ENCODE assay signal across 23 cellular contexts in the genomic region with DNA sequence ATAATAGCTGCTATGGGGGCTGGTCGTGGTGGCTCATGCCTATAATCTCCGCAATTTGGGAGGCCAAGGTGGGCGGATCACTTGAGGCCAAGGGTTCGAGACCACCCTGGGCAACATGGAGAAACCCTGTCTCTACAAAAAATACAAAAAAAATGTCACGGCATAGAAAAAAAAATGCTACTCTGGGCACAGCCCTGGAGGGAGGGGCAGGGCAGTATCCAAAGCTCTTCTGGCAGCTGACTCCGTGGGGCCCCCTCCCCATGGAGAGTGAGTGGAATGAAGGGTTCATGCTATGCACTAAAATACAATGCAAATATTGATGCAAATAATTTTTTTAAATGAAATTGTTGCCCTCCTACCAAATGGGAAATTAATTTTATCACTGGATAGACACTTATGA.
A peak's percentile ranks its signal among the peaks of the same experiment; 100 is the strongest.
DNase-seq lines count a peak whose midpoint lies in the region; ATAC-seq and TF ChIP-seq lines count a peak whose summit lies in the region.
"Had no signal": no experiment of that assay in that cellular context is flagged by ENCODE, and none has a peak within 500 bp of the region (broad histone marks: within the 10 kb centered on the region; RNA-seq: fewer than 3 reads in every experiment).

No MANE protein-coding gene starts in this region.

- H3K27ac Mint-ChIP-seq in natural killer cell (no peak overlapping the region), naive B cell (no peak overlapping the region)
- no peak overlapping the region for H3K27ac Mint-ChIP-seq in natural killer cell treated with Interleukin-12 subunit alpha and Interleukin-12 subunit beta and Interleukin-15 and Interleukin-18, amount 100 ng/mL, for 72 hours
- no peak overlapping the region for H3K27ac Mint-ChIP-seq in activated CD8-positive, alpha-beta T cell treated with anti-CD3 and anti-CD28 coated beads for 36 hours
- H3K27ac Mint-ChIP-seq: activated T-helper 2 cell treated with anti-CD3 and anti-CD28 coated beads, Interferon-gamma antibody, Interleukin-2, Interleukin-4, amounts not matched to agents 10 μg/mL and 5 μg/mL and 100 μg/mL, durations not matched to agents 14 hours and 24 hours and 36 hours; T-helper 1 cell treated with Interleukin-12 subunit alpha and Interleukin-12 subunit beta and Interleukin-4 antibody, amounts not matched to agents 30 μg/mL and 1 μg/mL, for 36 hours had no signal

- TF ChIP-seq CTCF in natural killer cell (IDR thresholded peaks at IDR 0.05): no peak
- TF ChIP-seq CTCF in activated CD8-positive, alpha-beta T cell treated with anti-CD3 and anti-CD28 coated beads for 36 hours (IDR thresholded peaks at IDR 0.05): no peak

- H3K9me3 Mint-ChIP-seq in natural killer cell (no peaks in the 10 kb centered on the region), naive B cell (peaks cover 0 to 12% (median 9%) of the 10 kb centered on the region in 7 donors)
- no peaks in the 10 kb centered on the region for H3K9me3 Mint-ChIP-seq in natural killer cell treated with Interleukin-12 subunit alpha and Interleukin-12 subunit beta and Interleukin-15 and Interleukin-18, amount 100 ng/mL, for 72 hours
- no peaks in the 10 kb centered on the region for H3K9me3 Mint-ChIP-seq in activated CD8-positive, alpha-beta T cell treated with anti-CD3 and anti-CD28 coated beads for 36 hours
- H3K9me3 Mint-ChIP-seq: activated T-helper 2 cell treated with anti-CD3 and anti-CD28 coated beads, Interferon-gamma antibody, Interleukin-2, Interleukin-4, amounts not matched to agents 10 μg/mL and 5 μg/mL and 100 μg/mL, durations not matched to agents 14 hours and 24 hours and 36 hours had no signal

- DNase-seq in natural killer cell (no peak), naive B cell (no peak), NCI-H2171 (lab: John Stamatoyannopoulos, UW) (no peak), COLO668 (lab: John Stamatoyannopoulos, UW; ENCODE audit: unreplicated experiment) (no peak)
- no peak for DNase-seq in natural killer cell treated with Interleukin-12 subunit alpha and Interleukin-12 subunit beta and Interleukin-15 and Interleukin-18, amount 100 ng/mL, for 72 hours (ENCODE audit: low spot score)
- DNase-seq in activated CD8-positive, alpha-beta T cell treated with anti-CD3 and anti-CD28 coated beads for 36 hours: no peak
- DNase-seq: activated CD4-positive, alpha-beta T cell treated with anti-CD3 and anti-CD28 coated beads for 4 hours; brain microvascular endothelial cell; effector CD8-positive, alpha-beta T cell; erythroblast; KG1; kidney glomerular epithelial cell; MM.1S; NCI-H1417 treated with DMSO at 0.1 percent for 48 hours; NCI-H2107; ovary; SIG-M5; stimulated activated CD4-positive, alpha-beta T cell treated with anti-CD3 and anti-CD28 coated beads, Interleukin-4, amount 100 ng/mL, for 1 hour; stimulated activated naive B cell treated with anti-CD40 and anti-IgM and Interleukin-4, amounts not matched to agents 10 μg/mL and 1 μg/mL and 100 μg/mL, for 72 hours had no signal

- H3K27me3 Mint-ChIP-seq in natural killer cell (ENCODE audit: low read depth in 2 of 2) (peaks cover 0 to 8% of the 10 kb centered on the region in 2 donors), naive B cell (no peaks in the 10 kb centered on the region)
- H3K27me3 Mint-ChIP-seq in natural killer cell treated with Interleukin-12 subunit alpha and Interleukin-12 subunit beta and Interleukin-15 and Interleukin-18, amount 100 ng/mL, for 72 hours: peaks cover 6 to 12% of the 10 kb centered on the region in 2 donors
- H3K27me3 Mint-ChIP-seq in activated CD8-positive, alpha-beta T cell treated with anti-CD3 and anti-CD28 coated beads for 36 hours: peaks cover 18% of the 10 kb centered on the region

- POLR2A ChIA-PET in activated CD8-positive, alpha-beta T cell treated with anti-CD3 and anti-CD28 coated beads for 36 hours (lab: Charles Lee): no interaction called here

- H3K4me3 Mint-ChIP-seq in natural killer cell: peak overlapping the region; percentile 89
- no peak overlapping the region for H3K4me3 Mint-ChIP-seq in natural killer cell treated with Interleukin-12 subunit alpha and Interleukin-12 subunit beta and Interleukin-15 and Interleukin-18, amount 100 ng/mL, for 72 hours
- H3K4me3 Mint-ChIP-seq in activated CD8-positive, alpha-beta T cell treated with anti-CD3 and anti-CD28 coated beads for 36 hours: peak overlapping the region; percentile 12
- H3K4me3 Mint-ChIP-seq in naive B cell: peak overlapping the region; percentile 40 to 88 (median 82)

- no peak for ATAC-seq in natural killer cell
- ATAC-seq in natural killer cell treated with Interleukin-12 subunit alpha and Interleukin-12 subunit beta and Interleukin-15 and Interleukin-18, amount 100 ng/mL, for 72 hours: no peak
- no peak for ATAC-seq in activated CD8-positive, alpha-beta T cell treated with anti-CD3 and anti-CD28 coated beads for 36 hours
- ATAC-seq in naive B cell (ENCODE audit: low read depth in 2 of 2): no peak
- ATAC-seq in HG03045 (IDR thresholded peaks at IDR 0.05; ENCODE audit: unreplicated experiment): no peak
- ATAC-seq in HG02885 (IDR thresholded peaks at IDR 0.05; ENCODE audit: poor library complexity, unreplicated experiment): no peak
- ATAC-seq: stimulated activated naive B cell treated with anti-CD40 and anti-IgM and Interleukin-4, amounts not matched to agents 10 μg/mL and 1 μg/mL and 100 μg/mL, for 72 hours had no signal

- intact Hi-C loops in natural killer cell (cut with micrococcal nuclease): no loop called here
- intact Hi-C loops in activated CD8-positive, alpha-beta T cell treated with anti-CD3 and anti-CD28 coated beads for 36 hours (cut with micrococcal nuclease): no loop called here

- peaks cover 0 to 12% of the 10 kb centered on the region in 2 donors for H3K4me1 Mint-ChIP-seq in natural killer cell
- H3K4me1 Mint-ChIP-seq in natural killer cell treated with Interleukin-12 subunit alpha and Interleukin-12 subunit beta and Interleukin-15 and Interleukin-18, amount 100 ng/mL, for 72 hours (ENCODE audit: low read depth in 2 of 2): peaks cover 5 to 12% of the 10 kb centered on the region in 2 donors
- peaks cover 8% of the 10 kb centered on the region for H3K4me1 Mint-ChIP-seq in activated CD8-positive, alpha-beta T cell treated with anti-CD3 and anti-CD28 coated beads for 36 hours (ENCODE audit: low read depth)
- peaks cover 16 to 52% (median 42%) of the 10 kb centered on the region in 3 donors for H3K4me1 Mint-ChIP-seq in naive B cell

- H3K36me3 Mint-ChIP-seq in natural killer cell (no peaks in the 10 kb centered on the region), naive B cell (peaks cover 6 to 7% of the 10 kb centered on the region in 2 donors)
- no peaks in the 10 kb centered on the region for H3K36me3 Mint-ChIP-seq in natural killer cell treated with Interleukin-12 subunit alpha and Interleukin-12 subunit beta and Interleukin-15 and Interleukin-18, amount 100 ng/mL, for 72 hours
- H3K36me3 Mint-ChIP-seq in activated CD8-positive, alpha-beta T cell treated with anti-CD3 and anti-CD28 coated beads for 36 hours (ENCODE audit: low read depth): peaks cover 1% of the 10 kb centered on the region

- CTCF ChIA-PET in activated CD8-positive, alpha-beta T cell treated with anti-CD3 and anti-CD28 coated beads for 36 hours (lab: Charles Lee): interaction anchor here (0.8 kb wide), 1 partner anchor 8 kb away, joined by 3 read pairs; no protein-coding TSS in a partner anchor
